34 cellular contexts compared by ENCODE assay signal in the genomic region with DNA sequence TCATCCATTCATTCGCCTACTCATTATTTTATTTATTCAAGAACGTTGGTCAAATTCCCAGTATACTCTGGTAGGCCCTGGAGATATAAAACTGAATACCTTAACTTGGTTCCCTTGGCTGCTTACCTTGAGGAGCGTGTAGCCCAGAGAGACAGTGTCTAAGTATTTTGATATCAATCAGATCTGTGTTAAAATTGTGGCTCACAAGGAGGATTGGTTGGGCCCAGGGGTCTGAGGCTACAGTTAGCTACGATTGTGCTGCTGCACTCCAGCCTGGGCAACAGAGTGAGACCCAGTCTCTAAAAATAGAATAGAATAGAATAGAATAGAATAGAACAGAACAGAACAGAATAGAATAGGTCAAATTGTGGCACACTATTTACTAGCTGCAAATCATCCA.
"Had no signal": no experiment of that assay in that cellular context is flagged by ENCODE, and none has a peak within 500 bp of the region (broad histone marks: within the 10 kb centered on the region; RNA-seq: fewer than 3 reads in every experiment).

No MANE protein-coding gene starts in this region.

- H3K4me3 ChIP-seq: adrenal gland, body of pancreas, breast epithelium had no signal

- H3K9me3 ChIP-seq: adrenal gland, body of pancreas, breast epithelium had no signal

- H3K27ac ChIP-seq: adrenal gland, body of pancreas, brain microvascular endothelial cell, breast epithelium, VCaP had no signal

- H3K36me3 Mint-ChIP-seq: activated CD4-positive, alpha-beta memory T cell treated with anti-CD3 and anti-CD28 coated beads for 36 hours; activated naive CD4-positive, alpha-beta T cell treated with anti-CD3 and anti-CD28 coated beads, Interleukin-2, amount 50 U/mL, for 72 hours; activated naive CD8-positive, alpha-beta T cell treated with anti-CD3 and anti-CD28 coated beads for 36 hours had no signal

- ATAC-seq: activated CD8-positive, alpha-beta T cell treated with anti-CD3 and anti-CD28 coated beads for 36 hours; activated naive CD4-positive, alpha-beta T cell treated with anti-CD3 and anti-CD28 coated beads, Interleukin-2, amount 50 U/mL, for 72 hours; activated T-cell treated with anti-CD3 and anti-CD28 coated beads, Interleukin-2, amount 50 U/mL, for 4 hours; activated T-cell treated with anti-CD3 and anti-CD28 coated beads, Interleukin-2, amount 50 U/mL, for 72 hours; activated T-helper 17 cell treated with anti-CD3 and anti-CD28 coated beads, Interleukin-2, amount 50 U/mL, for 72 hours; body of pancreas had no signal

- H3K9me3 Mint-ChIP-seq: activated B cell treated with CpG ODN at 0.5 μM for 24 hours; activated CD4-positive, alpha-beta memory T cell treated with anti-CD3 and anti-CD28 coated beads for 36 hours; activated CD8-positive, alpha-beta T cell treated with anti-CD3 and anti-CD28 coated beads for 36 hours; activated T-helper 1 cell treated with anti-CD3 and anti-CD28 coated beads, Interleukin-12 subunit alpha, Interleukin-12 subunit beta, Interleukin-2, Interleukin-4 antibody, amounts not matched to agents 30 ng/mL and 10 ng/mL and 1 ng/mL, durations not matched to agents 14 hours and 24 hours and 36 hours had no signal

- DNase-seq: activated B cell treated with CpG ODN at 0.5 μM for 24 hours; activated CD4-positive, alpha-beta memory T cell treated with anti-CD3 and anti-CD28 coated beads for 36 hours; activated CD4-positive, alpha-beta T cell treated with anti-CD3 and anti-CD28 coated beads for 4 hours; activated CD4-positive, alpha-beta T cell treated with anti-CD3 and anti-CD28 coated beads, Interleukin-2, amount 10 ng/mL, durations not matched to agents 24 days and 14 days; activated CD4-positive, alpha-beta T cell treated with anti-CD3 and anti-CD28 coated beads, Interleukin-2, amount 50 U/mL, for 1 hour; activated CD4-positive, alpha-beta T cell treated with anti-CD3 and anti-CD28 coated beads, Interleukin-2, amount 50 U/mL, for 4 hours; activated CD4-positive, CD25-positive, alpha-beta regulatory T cell treated with anti-CD3 and anti-CD28 coated beads, Interleukin-2, amount 50 U/mL, for 72 hours; activated CD8-positive, alpha-beta memory T cell treated with anti-CD3 and anti-CD28 coated beads, Interleukin-2, amount 50 U/mL, for 4 hours; activated CD8-positive, alpha-beta T cell treated with anti-CD3 and anti-CD28 coated beads for 36 hours; activated effector memory CD4-positive, alpha-beta T cell treated with anti-CD3 and anti-CD28 coated beads, Interleukin-2, amount 50 U/mL, for 16 hours; activated gamma-delta T cell treated with Interleukin-2 at 50 U/mL for 16 hours; activated naive CD4-positive, alpha-beta T cell; activated naive CD4-positive, alpha-beta T cell treated with anti-CD3 and anti-CD28 coated beads for 36 hours; activated naive CD4-positive, alpha-beta T cell treated with anti-CD3 and anti-CD28 coated beads, Interleukin-2, amount 50 U/mL, for 16 hours; activated naive CD8-positive, alpha-beta T cell treated with anti-CD3 and anti-CD28 coated beads for 36 hours; activated T-cell treated with anti-CD3 and anti-CD28 coated beads for 4 hours; activated T-cell treated with anti-CD3 and anti-CD28 coated beads, Interleukin-2, amount 50 U/mL, for 1 hour; activated T-cell treated with anti-CD3 and anti-CD28 coated beads, Interleukin-2, amount 50 U/mL, for 4 hours; activated T-cell treated with anti-CD3 and anti-CD28 coated beads, Interleukin-2, amount 50 U/mL, for 72 hours; adrenal gland; amniotic stem cell; aorta; body of pancreas; brain microvascular endothelial cell; central memory CD4-positive, alpha-beta T cell; T-helper 2 cell; T-helper 9 cell had no signal

- H3K27me3 Mint-ChIP-seq: activated B cell treated with CpG ODN at 0.5 μM for 24 hours; activated CD4-positive, alpha-beta memory T cell treated with anti-CD3 and anti-CD28 coated beads for 36 hours; activated CD4-positive, alpha-beta T cell treated with anti-CD3 and anti-CD28 coated beads, Interleukin-2, amount 10 ng/mL, durations not matched to agents 24 days and 14 days; activated CD8-positive, alpha-beta T cell treated with anti-CD3 and anti-CD28 coated beads for 36 hours; activated naive CD8-positive, alpha-beta T cell treated with anti-CD3 and anti-CD28 coated beads for 36 hours; activated T-helper 17 cell treated with anti-CD3 and anti-CD28 coated beads, Interleukin-2, amount 50 U/mL, for 72 hours had no signal

- H3K4me1 ChIP-seq: adrenal gland, body of pancreas, breast epithelium had no signal

- H3K27ac Mint-ChIP-seq: activated B cell treated with CpG ODN at 0.5 μM for 24 hours; activated CD4-positive, alpha-beta memory T cell treated with anti-CD3 and anti-CD28 coated beads for 36 hours; activated CD4-positive, alpha-beta T cell treated with anti-CD3 and anti-CD28 coated beads, Interleukin-2, amount 10 ng/mL, durations not matched to agents 24 days and 14 days; activated CD8-positive, alpha-beta T cell treated with anti-CD3 and anti-CD28 coated beads for 36 hours; activated naive CD4-positive, alpha-beta T cell treated with anti-CD3 and anti-CD28 coated beads for 36 hours; activated naive CD4-positive, alpha-beta T cell treated with anti-CD3 and anti-CD28 coated beads, Interleukin-2, amount 50 U/mL, for 72 hours; activated naive CD8-positive, alpha-beta T cell treated with anti-CD3 and anti-CD28 coated beads for 36 hours; activated T-cell treated with anti-CD3 and anti-CD28 coated beads, Interleukin-2, amount 50 U/mL, for 72 hours; activated T-helper 1 cell treated with anti-CD3 and anti-CD28 coated beads, Interleukin-12 subunit alpha, Interleukin-12 subunit beta, Interleukin-2, Interleukin-4 antibody, amounts not matched to agents 30 ng/mL and 10 ng/mL and 1 ng/mL, durations not matched to agents 14 hours and 24 hours and 36 hours; activated T-helper 17 cell treated with anti-CD3 and anti-CD28 coated beads, Interleukin-2, amount 50 U/mL, for 72 hours; T-helper 1 cell treated with Interleukin-12 subunit alpha and Interleukin-12 subunit beta and Interleukin-4 antibody, amounts not matched to agents 30 μg/mL and 1 μg/mL, for 36 hours; T-helper 2 cell treated with Interferon-gamma antibody and Interleukin-4, amounts not matched to agents 5 μg/mL and 100 μg/mL, for 36 hours had no signal

- H3K4me1 Mint-ChIP-seq: activated CD4-positive, alpha-beta T cell treated with anti-CD3 and anti-CD28 coated beads, Interleukin-2, amount 10 ng/mL, durations not matched to agents 24 days and 14 days; activated naive CD8-positive, alpha-beta T cell treated with anti-CD3 and anti-CD28 coated beads for 36 hours; activated T-helper 17 cell treated with anti-CD3 and anti-CD28 coated beads, Interleukin-2, amount 50 U/mL, for 72 hours had no signal

- H3K4me3 Mint-ChIP-seq: activated B cell treated with CpG ODN at 0.5 μM for 24 hours; activated CD4-positive, alpha-beta memory T cell treated with anti-CD3 and anti-CD28 coated beads for 36 hours; activated CD4-positive, alpha-beta T cell treated with anti-CD3 and anti-CD28 coated beads, Interleukin-2, amount 10 ng/mL, durations not matched to agents 24 days and 14 days; activated CD8-positive, alpha-beta T cell treated with anti-CD3 and anti-CD28 coated beads for 36 hours; activated naive CD4-positive, alpha-beta T cell treated with anti-CD3 and anti-CD28 coated beads for 36 hours; activated naive CD8-positive, alpha-beta T cell treated with anti-CD3 and anti-CD28 coated beads for 36 hours; activated T-cell treated with anti-CD3 and anti-CD28 coated beads, Interleukin-2, amount 50 U/mL, for 4 hours; activated T-cell treated with anti-CD3 and anti-CD28 coated beads, Interleukin-2, amount 50 U/mL, for 72 hours; activated T-helper 1 cell treated with anti-CD3 and anti-CD28 coated beads, Interleukin-12 subunit alpha, Interleukin-12 subunit beta, Interleukin-2, Interleukin-4 antibody, amounts not matched to agents 30 ng/mL and 10 ng/mL and 1 ng/mL, durations not matched to agents 14 hours and 24 hours and 36 hours; activated T-helper 17 cell treated with anti-CD3 and anti-CD28 coated beads, Interleukin-2, amount 50 U/mL, for 72 hours; T-helper 1 cell treated with Interleukin-12 subunit alpha and Interleukin-12 subunit beta and Interleukin-4 antibody, amounts not matched to agents 30 μg/mL and 1 μg/mL, for 36 hours; T-helper 2 cell treated with Interferon-gamma antibody and Interleukin-4, amounts not matched to agents 5 μg/mL and 100 μg/mL, for 36 hours had no signal

- H3K36me3 ChIP-seq: adrenal gland, brain microvascular endothelial cell, breast epithelium had no signal

- H3K27me3 ChIP-seq: adrenal gland, body of pancreas, brain microvascular endothelial cell, breast epithelium had no signal
